ENCODE assay signal across 1 cellular context in the genomic region with DNA sequence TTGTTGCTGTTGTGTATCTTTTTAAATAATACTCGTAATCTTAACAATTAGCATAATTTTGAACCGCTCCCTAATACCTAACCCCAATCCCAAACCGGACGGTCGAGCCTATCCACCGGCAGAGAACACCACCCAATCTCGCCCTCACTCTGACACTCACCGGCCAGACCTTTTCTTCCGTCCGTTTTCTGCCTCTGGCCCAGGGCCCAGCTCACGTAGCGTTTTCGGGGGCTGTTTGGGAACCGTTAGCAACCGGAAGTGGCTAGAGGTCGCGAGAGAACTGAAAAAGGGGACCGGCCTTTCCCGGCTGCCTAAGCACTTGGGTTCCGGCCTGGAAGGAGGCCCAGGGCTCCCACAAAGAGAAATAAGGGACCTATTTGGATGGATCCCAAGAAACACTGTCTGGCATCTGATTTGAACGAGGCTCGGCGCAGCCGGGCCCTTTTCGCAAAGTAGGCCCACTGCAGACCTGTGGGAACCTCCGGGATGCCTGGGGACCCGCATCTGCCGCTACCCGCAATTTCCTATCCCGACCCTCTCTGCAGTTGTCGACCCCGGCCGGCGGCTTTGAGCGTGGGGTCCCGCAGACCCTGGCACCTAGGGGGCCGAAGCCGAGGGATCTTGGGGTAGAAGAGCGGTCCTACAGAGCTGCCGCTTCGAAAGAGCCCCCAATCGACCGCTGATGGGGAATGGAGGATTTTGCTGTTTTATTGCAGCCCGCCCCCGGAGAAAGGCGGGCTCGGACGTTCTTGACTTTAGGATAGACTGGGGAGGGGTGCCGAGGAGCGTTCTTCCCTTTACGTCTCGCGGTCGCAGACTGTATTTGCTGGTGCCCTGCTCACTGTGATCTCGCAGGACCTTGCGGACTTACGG.
TF ChIP-seq lines count a peak whose summit lies in the region.

No MANE protein-coding gene starts in this region.

TF ChIP-seq in K562, 482 proteins besides CTCF, POLR2A, EP300 and RAD21 (continues in another document):
- TF ChIP-seq MBD2 (IDR thresholded peaks at IDR 0.05; ENCODE audit: borderline replicate concordance, low read depth) (peak; percentile 83; the same call in 1 of the 2 replicates), TFAM (CRISPR knock-in tag; conservative IDR thresholded peaks at IDR 0.05) (no peak), CBX1 (IDR thresholded peaks at IDR 0.05; ENCODE audit: low read depth) (peak; percentile 95), TARDBP (IDR thresholded peaks at IDR 0.05) (peak; percentile 76; the same call in 1 of the 2 replicates), SMAD1 (IDR thresholded peaks at IDR 0.05; ENCODE audit: low read depth, low read length, partially characterized antibody) (peak; percentile 76), ZNF232 (CRISPR knock-in tag; IDR thresholded peaks at IDR 0.05) (no peak), ELF4 (CRISPR knock-in tag; IDR thresholded peaks at IDR 0.05) (peak; percentile 74), CREB1 (IDR thresholded peaks at IDR 0.05) (peak; percentile 71; the same call in 1 of the 2 replicates), CREB1 (CRISPR knock-in tag; IDR thresholded peaks at IDR 0.05) (peak; percentile 55; the same call in 1 of the 2 replicates), SMC3 (conservative IDR thresholded peaks at IDR 0.05; ENCODE audit: insufficient read depth, low read depth, low read length) (peak; percentile 29; the same call in 1 of the 2 replicates), DDX20 (tag; IDR thresholded peaks at IDR 0.05; ENCODE audit: low read depth) (no peak), POLR2AphosphoS2 (IDR thresholded peaks at IDR 0.05; ENCODE audit: low read length) (0 out of 2 replicates have a peak, but pooled peaks have one; percentile 59), RBM34 (IDR thresholded peaks at IDR 0.05; ENCODE audit: borderline replicate concordance, insufficient read depth, low read length) (no peak), MECOM (CRISPR knock-in tag; IDR thresholded peaks at IDR 0.05) (peak; percentile 31; the same call in 1 of the 2 replicates), TEAD4 (IDR thresholded peaks at IDR 0.05; ENCODE audit: low read length) (peak; percentile 70), TEAD4 (CRISPR knock-in tag; IDR thresholded peaks at IDR 0.05; ENCODE audit: borderline replicate concordance) (no peak), SRF (CRISPR knock-in tag; IDR thresholded peaks at IDR 0.05) (peak in 1 of 2 experiments; percentile 62; a peak in 2 of 4 replicates), HDAC3 (IDR thresholded peaks at IDR 0.05; ENCODE audit: borderline replicate concordance, partially characterized antibody) (peak; percentile 82), YBX1 (IDR thresholded peaks at IDR 0.05) (no peak), SMARCA4 (IDR thresholded peaks at IDR 0.05) (peak; percentile 26), ZNF431 (CRISPR knock-in tag; IDR thresholded peaks at IDR 0.05) (peak; percentile 59; the same call in 1 of the 2 replicates), PML (IDR thresholded peaks at IDR 0.05; ENCODE audit: low read length) (peak; percentile 88), NONO (IDR thresholded peaks at IDR 0.05; ENCODE audit: low read depth in 2 of 2, low read length in 1 of 2) (peak in 1 of 2 experiments; percentile 86; a peak in 2 of 4 replicates), KLF6 (CRISPR knock-in tag; IDR thresholded peaks at IDR 0.05; ENCODE audit: borderline replicate concordance) (0 out of 2 replicates have a peak, but pooled peaks have one; percentile 7), KAT7 (CRISPR knock-in tag; IDR thresholded peaks at IDR 0.05; ENCODE audit: borderline replicate concordance) (peak; percentile 95; the same call in 1 of the 2 replicates), HDAC8 (tag; IDR thresholded peaks at IDR 0.05) (peak; percentile 52; the same call in 1 of the 2 replicates), HNRNPLL (IDR thresholded peaks at IDR 0.05; ENCODE audit: low read depth, low read length, poor library complexity, severe bottlenecking) (peak; percentile 68), ZNF668 (CRISPR knock-in tag; IDR thresholded peaks at IDR 0.05) (no peak)
- TF ChIP-seq, protein P1, sequence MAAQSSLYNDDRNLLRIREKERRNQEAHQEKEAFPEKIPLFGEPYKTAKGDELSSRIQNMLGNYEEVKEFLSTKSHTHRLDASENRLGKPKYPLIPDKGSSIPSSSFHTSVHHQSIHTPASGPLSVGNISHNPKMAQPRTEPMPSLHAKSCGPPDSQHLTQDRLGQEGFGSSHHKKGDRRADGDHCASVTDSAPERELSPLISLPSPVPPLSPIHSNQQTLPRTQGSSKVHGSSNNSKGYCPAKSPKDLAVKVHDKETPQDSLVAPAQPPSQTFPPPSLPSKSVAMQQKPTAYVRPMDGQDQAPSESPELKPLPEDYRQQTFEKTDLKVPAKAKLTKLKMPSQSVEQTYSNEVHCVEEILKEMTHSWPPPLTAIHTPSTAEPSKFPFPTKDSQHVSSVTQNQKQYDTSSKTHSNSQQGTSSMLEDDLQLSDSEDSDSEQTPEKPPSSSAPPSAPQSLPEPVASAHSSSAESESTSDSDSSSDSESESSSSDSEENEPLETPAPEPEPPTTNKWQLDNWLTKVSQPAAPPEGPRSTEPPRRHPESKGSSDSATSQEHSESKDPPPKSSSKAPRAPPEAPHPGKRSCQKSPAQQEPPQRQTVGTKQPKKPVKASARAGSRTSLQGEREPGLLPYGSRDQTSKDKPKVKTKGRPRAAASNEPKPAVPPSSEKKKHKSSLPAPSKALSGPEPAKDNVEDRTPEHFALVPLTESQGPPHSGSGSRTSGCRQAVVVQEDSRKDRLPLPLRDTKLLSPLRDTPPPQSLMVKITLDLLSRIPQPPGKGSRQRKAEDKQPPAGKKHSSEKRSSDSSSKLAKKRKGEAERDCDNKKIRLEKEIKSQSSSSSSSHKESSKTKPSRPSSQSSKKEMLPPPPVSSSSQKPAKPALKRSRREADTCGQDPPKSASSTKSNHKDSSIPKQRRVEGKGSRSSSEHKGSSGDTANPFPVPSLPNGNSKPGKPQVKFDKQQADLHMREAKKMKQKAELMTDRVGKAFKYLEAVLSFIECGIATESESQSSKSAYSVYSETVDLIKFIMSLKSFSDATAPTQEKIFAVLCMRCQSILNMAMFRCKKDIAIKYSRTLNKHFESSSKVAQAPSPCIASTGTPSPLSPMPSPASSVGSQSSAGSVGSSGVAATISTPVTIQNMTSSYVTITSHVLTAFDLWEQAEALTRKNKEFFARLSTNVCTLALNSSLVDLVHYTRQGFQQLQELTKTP (IDR thresholded peaks at IDR 0.05; ENCODE audit: low read depth in 1 of 2, partially characterized antibody in 2 of 2): peak in 1 of 2 experiments; percentile 81
- TF ChIP-seq, protein P2, sequence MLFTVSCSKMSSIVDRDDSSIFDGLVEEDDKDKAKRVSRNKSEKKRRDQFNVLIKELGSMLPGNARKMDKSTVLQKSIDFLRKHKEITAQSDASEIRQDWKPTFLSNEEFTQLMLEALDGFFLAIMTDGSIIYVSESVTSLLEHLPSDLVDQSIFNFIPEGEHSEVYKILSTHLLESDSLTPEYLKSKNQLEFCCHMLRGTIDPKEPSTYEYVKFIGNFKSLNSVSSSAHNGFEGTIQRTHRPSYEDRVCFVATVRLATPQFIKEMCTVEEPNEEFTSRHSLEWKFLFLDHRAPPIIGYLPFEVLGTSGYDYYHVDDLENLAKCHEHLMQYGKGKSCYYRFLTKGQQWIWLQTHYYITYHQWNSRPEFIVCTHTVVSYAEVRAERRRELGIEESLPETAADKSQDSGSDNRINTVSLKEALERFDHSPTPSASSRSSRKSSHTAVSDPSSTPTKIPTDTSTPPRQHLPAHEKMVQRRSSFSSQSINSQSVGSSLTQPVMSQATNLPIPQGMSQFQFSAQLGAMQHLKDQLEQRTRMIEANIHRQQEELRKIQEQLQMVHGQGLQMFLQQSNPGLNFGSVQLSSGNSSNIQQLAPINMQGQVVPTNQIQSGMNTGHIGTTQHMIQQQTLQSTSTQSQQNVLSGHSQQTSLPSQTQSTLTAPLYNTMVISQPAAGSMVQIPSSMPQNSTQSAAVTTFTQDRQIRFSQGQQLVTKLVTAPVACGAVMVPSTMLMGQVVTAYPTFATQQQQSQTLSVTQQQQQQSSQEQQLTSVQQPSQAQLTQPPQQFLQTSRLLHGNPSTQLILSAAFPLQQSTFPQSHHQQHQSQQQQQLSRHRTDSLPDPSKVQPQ (CRISPR knock-in tag; IDR thresholded peaks at IDR 0.05; ENCODE audit: borderline replicate concordance): no peak
- TF ChIP-seq, protein P3, sequence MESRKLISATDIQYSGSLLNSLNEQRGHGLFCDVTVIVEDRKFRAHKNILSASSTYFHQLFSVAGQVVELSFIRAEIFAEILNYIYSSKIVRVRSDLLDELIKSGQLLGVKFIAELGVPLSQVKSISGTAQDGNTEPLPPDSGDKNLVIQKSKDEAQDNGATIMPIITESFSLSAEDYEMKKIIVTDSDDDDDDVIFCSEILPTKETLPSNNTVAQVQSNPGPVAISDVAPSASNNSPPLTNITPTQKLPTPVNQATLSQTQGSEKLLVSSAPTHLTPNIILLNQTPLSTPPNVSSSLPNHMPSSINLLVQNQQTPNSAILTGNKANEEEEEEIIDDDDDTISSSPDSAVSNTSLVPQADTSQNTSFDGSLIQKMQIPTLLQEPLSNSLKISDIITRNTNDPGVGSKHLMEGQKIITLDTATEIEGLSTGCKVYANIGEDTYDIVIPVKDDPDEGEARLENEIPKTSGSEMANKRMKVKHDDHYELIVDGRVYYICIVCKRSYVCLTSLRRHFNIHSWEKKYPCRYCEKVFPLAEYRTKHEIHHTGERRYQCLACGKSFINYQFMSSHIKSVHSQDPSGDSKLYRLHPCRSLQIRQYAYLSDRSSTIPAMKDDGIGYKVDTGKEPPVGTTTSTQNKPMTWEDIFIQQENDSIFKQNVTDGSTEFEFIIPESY (CRISPR knock-in tag; IDR thresholded peaks at IDR 0.05): peak; percentile 28; the same call in 1 of the 2 replicates
- TF ChIP-seq, protein P4, sequence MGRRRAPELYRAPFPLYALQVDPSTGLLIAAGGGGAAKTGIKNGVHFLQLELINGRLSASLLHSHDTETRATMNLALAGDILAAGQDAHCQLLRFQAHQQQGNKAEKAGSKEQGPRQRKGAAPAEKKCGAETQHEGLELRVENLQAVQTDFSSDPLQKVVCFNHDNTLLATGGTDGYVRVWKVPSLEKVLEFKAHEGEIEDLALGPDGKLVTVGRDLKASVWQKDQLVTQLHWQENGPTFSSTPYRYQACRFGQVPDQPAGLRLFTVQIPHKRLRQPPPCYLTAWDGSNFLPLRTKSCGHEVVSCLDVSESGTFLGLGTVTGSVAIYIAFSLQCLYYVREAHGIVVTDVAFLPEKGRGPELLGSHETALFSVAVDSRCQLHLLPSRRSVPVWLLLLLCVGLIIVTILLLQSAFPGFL (CRISPR knock-in tag; IDR thresholded peaks at IDR 0.05): peak; percentile 80; the same call in 1 of the 2 replicates
- TF ChIP-seq, protein P5, sequence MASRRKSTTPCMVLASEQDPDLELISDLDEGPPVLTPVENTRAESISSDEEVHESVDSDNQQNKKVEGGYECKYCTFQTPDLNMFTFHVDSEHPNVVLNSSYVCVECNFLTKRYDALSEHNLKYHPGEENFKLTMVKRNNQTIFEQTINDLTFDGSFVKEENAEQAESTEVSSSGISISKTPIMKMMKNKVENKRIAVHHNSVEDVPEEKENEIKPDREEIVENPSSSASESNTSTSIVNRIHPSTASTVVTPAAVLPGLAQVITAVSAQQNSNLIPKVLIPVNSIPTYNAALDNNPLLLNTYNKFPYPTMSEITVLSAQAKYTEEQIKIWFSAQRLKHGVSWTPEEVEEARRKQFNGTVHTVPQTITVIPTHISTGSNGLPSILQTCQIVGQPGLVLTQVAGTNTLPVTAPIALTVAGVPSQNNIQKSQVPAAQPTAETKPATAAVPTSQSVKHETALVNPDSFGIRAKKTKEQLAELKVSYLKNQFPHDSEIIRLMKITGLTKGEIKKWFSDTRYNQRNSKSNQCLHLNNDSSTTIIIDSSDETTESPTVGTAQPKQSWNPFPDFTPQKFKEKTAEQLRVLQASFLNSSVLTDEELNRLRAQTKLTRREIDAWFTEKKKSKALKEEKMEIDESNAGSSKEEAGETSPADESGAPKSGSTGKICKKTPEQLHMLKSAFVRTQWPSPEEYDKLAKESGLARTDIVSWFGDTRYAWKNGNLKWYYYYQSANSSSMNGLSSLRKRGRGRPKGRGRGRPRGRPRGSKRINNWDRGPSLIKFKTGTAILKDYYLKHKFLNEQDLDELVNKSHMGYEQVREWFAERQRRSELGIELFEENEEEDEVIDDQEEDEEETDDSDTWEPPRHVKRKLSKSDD (conservative IDR thresholded peaks at IDR 0.05; ENCODE audit: low read length): peak; percentile 74
- TF ChIP-seq, protein P6, sequence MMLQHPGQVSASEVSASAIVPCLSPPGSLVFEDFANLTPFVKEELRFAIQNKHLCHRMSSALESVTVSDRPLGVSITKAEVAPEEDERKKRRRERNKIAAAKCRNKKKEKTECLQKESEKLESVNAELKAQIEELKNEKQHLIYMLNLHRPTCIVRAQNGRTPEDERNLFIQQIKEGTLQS (IDR thresholded peaks at IDR 0.05): peak; percentile 17; the same call in 1 of the 2 replicates
- TF ChIP-seq, protein P6 (CRISPR knock-in tag; conservative IDR thresholded peaks at IDR 0.05): peak; percentile 92; the same call in 1 of the 2 replicates
- TF ChIP-seq, protein P7, sequence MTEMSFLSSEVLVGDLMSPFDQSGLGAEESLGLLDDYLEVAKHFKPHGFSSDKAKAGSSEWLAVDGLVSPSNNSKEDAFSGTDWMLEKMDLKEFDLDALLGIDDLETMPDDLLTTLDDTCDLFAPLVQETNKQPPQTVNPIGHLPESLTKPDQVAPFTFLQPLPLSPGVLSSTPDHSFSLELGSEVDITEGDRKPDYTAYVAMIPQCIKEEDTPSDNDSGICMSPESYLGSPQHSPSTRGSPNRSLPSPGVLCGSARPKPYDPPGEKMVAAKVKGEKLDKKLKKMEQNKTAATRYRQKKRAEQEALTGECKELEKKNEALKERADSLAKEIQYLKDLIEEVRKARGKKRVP (CRISPR knock-in tag; IDR thresholded peaks at IDR 0.05): peak; percentile 8; the same call in 1 of the 2 replicates
- TF ChIP-seq, protein P8, sequence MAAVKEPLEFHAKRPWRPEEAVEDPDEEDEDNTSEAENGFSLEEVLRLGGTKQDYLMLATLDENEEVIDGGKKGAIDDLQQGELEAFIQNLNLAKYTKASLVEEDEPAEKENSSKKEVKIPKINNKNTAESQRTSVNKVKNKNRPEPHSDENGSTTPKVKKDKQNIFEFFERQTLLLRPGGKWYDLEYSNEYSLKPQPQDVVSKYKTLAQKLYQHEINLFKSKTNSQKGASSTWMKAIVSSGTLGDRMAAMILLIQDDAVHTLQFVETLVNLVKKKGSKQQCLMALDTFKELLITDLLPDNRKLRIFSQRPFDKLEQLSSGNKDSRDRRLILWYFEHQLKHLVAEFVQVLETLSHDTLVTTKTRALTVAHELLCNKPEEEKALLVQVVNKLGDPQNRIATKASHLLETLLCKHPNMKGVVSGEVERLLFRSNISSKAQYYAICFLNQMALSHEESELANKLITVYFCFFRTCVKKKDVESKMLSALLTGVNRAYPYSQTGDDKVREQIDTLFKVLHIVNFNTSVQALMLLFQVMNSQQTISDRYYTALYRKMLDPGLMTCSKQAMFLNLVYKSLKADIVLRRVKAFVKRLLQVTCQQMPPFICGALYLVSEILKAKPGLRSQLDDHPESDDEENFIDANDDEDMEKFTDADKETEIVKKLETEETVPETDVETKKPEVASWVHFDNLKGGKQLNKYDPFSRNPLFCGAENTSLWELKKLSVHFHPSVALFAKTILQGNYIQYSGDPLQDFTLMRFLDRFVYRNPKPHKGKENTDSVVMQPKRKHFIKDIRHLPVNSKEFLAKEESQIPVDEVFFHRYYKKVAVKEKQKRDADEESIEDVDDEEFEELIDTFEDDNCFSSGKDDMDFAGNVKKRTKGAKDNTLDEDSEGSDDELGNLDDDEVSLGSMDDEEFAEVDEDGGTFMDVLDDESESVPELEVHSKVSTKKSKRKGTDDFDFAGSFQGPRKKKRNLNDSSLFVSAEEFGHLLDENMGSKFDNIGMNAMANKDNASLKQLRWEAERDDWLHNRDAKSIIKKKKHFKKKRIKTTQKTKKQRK (IDR thresholded peaks at IDR 0.05; ENCODE audit: borderline replicate concordance, low read depth, low read length): peak; percentile 28; the same call in 1 of the 2 replicates
